10 cellular contexts compared by ENCODE assay signal in the genomic region with DNA sequence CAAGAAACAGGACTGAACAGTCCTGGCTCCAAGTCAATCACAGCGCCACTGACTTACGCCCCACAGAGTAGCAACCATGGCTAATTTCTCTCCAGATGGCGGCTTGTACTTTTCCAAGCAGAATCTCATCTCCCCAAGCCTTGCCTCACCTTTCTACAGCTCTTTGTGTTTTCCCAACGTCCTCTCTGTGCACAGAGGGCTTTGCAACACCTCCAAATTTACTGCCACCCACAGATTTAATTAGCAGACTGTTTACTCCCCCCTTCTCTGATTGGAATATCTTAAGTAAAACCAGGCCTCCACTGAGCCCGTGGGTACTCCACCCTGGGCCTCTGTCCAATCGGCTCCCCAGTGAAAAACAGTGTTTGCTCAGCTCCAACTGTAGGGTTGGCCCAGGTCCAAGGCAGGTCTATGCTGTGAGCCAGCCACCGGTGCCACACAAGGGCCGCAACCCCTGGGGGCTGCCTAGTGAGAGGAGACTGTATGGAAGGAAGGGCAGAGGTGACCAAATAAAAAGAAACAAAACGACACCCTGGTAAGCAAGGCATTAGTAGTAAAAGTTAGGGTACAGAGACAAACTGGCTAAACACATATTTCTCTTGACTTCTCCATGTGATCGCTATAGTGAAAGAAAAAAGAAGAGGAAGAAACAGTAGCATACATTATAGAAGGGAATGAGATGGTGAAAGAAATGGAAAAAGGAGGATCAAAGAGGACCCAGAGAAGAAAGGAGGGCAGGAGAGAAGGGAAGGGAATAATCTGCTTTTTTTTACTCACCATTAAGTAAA.
DNase-seq lines count a peak whose midpoint lies in the region; ATAC-seq, FAIRE-seq and TF ChIP-seq lines count a peak whose summit lies in the region.
"Had no signal": no experiment of that assay in that cellular context is flagged by ENCODE, and none has a peak within 500 bp of the region (broad histone marks: within the 10 kb centered on the region; RNA-seq: fewer than 3 reads in every experiment).

No MANE protein-coding gene starts in this region.

- H3K9me3 ChIP-seq in right lobe of liver: no peaks in the 10 kb centered on the region
- H3K9me3 ChIP-seq in HepG2 (ENCODE audit: low read length): no peaks in the 10 kb centered on the region

- no peaks in the 10 kb centered on the region for H3K27me3 Mint-ChIP-seq in stimulated activated naive B cell treated with anti-CD40 and anti-IgM and Interleukin-4, amounts not matched to agents 10 μg/mL and 1 μg/mL and 100 μg/mL, for 72 hours

- H3K4me3 ChIP-seq in right lobe of liver (no peak overlapping the region), HepG2 (replicated peaks in 1 of 3; ENCODE audit: insufficient read depth in 1 of 3, low read depth in 2 of 3, low read length in 3 of 3) (no peak overlapping the region), lower leg skin (ENCODE audit: low read depth, poor library complexity, severe bottlenecking) (no peak overlapping the region)
- H3K4me3 ChIP-seq: dorsolateral prefrontal cortex had no signal

- TF ChIP-seq POLR2A in right lobe of liver (IDR thresholded peaks at IDR 0.05) (no peak), HepG2 (IDR thresholded peaks at IDR 0.05; ENCODE audit: insufficient read depth in 1 of 2, low read depth in 2 of 2, low read length in 2 of 2) (no peak), lower leg skin (IDR thresholded peaks at IDR 0.05) (no peak)

- TF ChIP-seq EP300 in HepG2 (IDR thresholded peaks at IDR 0.05; ENCODE audit: low read depth in 2 of 2, low read length in 2 of 2) (no peak), HepG2 (CRISPR knock-in tag; IDR thresholded peaks at IDR 0.05; ENCODE audit: borderline replicate concordance) (no peak)

- H3K4me1 ChIP-seq in right lobe of liver (no peaks in the 10 kb centered on the region), HepG2 (ENCODE audit: insufficient read depth, low read length) (no peaks in the 10 kb centered on the region)

- no peaks in the 10 kb centered on the region for H3K9me3 Mint-ChIP-seq in stimulated activated naive B cell treated with anti-CD40 and anti-IgM and Interleukin-4, amounts not matched to agents 10 μg/mL and 1 μg/mL and 100 μg/mL, for 72 hours
- H3K9me3 Mint-ChIP-seq: T-helper 1 cell treated with Interleukin-12 subunit alpha and Interleukin-12 subunit beta and Interleukin-4 antibody, amounts not matched to agents 30 μg/mL and 1 μg/mL, for 36 hours had no signal

- no peaks in the 10 kb centered on the region for H3K4me1 Mint-ChIP-seq in stimulated activated naive B cell treated with anti-CD40 and anti-IgM and Interleukin-4, amounts not matched to agents 10 μg/mL and 1 μg/mL and 100 μg/mL, for 72 hours

- CTCF ChIA-PET in HepG2 (lab: Yijun Ruan, JAX; ENCODE audit: low intra/inter-chr PET ratio, low total read pairs): no interaction called here

- H3K27ac ChIP-seq in right lobe of liver (no peak overlapping the region), HepG2 (ENCODE audit: extremely low read length, insufficient read depth, low read length) (no peak overlapping the region)

- H3K79me2 ChIP-seq in HepG2 (ENCODE audit: insufficient read depth, low read length): no peaks in the 10 kb centered on the region

- no peak for TF ChIP-seq RAD21 in HepG2 (CRISPR knock-in tag; IDR thresholded peaks at IDR 0.05)

- ATAC-seq in right lobe of liver (peak in 3 of 4 donors; percentile 47 to 83 (median 54)), HepG2 (no peak), esophagus mucosa (peak; percentile 72), GM21423 (IDR thresholded peaks at IDR 0.05; ENCODE audit: unreplicated experiment) (no peak)
- ATAC-seq in stimulated activated naive B cell treated with anti-CD40 and anti-IgM and Interleukin-4, amounts not matched to agents 10 μg/mL and 1 μg/mL and 100 μg/mL, for 72 hours (replicated peaks): no peak

- H3K4me2 ChIP-seq in HepG2 (ENCODE audit: low read depth, low read length): no peak overlapping the region

- FAIRE-seq in HepG2 (lab: Jason Lieb, UNC) (no peak), urothelium cell line (lab: Jason Lieb, UNC) (peak; percentile 89)

- H3K36me3 Mint-ChIP-seq in stimulated activated naive B cell treated with anti-CD40 and anti-IgM and Interleukin-4, amounts not matched to agents 10 μg/mL and 1 μg/mL and 100 μg/mL, for 72 hours: no peaks in the 10 kb centered on the region

- no TSS peak for BruUV-seq in HepG2 (replicated peaks; lab: Mats Ljungman, UMichigan)

- intact Hi-C loops in right lobe of liver (cut with DNase I): no loop called here
- intact Hi-C loops in HepG2 (cut with micrococcal nuclease; ENCODE audit: unreplicated experiment): no loop called here
- intact Hi-C loops in lower leg skin (cut with DNase I; ENCODE audit: low total_unique reads): no loop called here

- TF ChIP-seq CTCF in right lobe of liver (IDR thresholded peaks at IDR 0.05) (no peak), HepG2 (CRISPR knock-in tag; IDR thresholded peaks at IDR 0.05) (no peak), lower leg skin (IDR thresholded peaks at IDR 0.05) (no peak)

- in situ Hi-C loops in HepG2 (cut with HindIII; ENCODE audit: extremely low pct_ligation_motif_present, low pct_unique_long_range_greater_than_20kb): no loop called here

- no peak overlapping the region for H3K4me3 Mint-ChIP-seq in stimulated activated naive B cell treated with anti-CD40 and anti-IgM and Interleukin-4, amounts not matched to agents 10 μg/mL and 1 μg/mL and 100 μg/mL, for 72 hours
- H3K4me3 Mint-ChIP-seq: T-helper 1 cell treated with Interleukin-12 subunit alpha and Interleukin-12 subunit beta and Interleukin-4 antibody, amounts not matched to agents 30 μg/mL and 1 μg/mL, for 36 hours had no signal

- peak; percentile 35 to 59 (median 50) for DNase-seq in right lobe of liver
- no peak for DNase-seq in HepG2 (ENCODE audit: low spot score)
- DNase-seq in NCI-H748 treated with DMSO at 0.1 percent for 48 hours (lab: John Stamatoyannopoulos, UW): peak; percentile 99
- no peak for DNase-seq in urothelium cell line (ENCODE audit: low spot score)
- DNase-seq in stimulated activated naive B cell treated with anti-CD40 and anti-IgM and Interleukin-4, amounts not matched to agents 10 μg/mL and 1 μg/mL and 100 μg/mL, for 72 hours: no peak
- DNase-seq in lower leg skin (ENCODE audit: low spot score in 2 of 2): no peak

- POLR2A ChIA-PET in HepG2 (lab: Yijun Ruan, JAX): no interaction called here

- 38% methylated on average over 8 of the region's 10 CpGs for WGBS in right lobe of liver (ENCODE audit: insufficient coverage, low coverage, low lambda C conversion rate, missing lambda C conversion rate)
- WGBS in HepG2 (ENCODE audit: low lambda C conversion rate): 29% methylated on average over 10 of the region's 10 CpGs
- WGBS in lower leg skin, 2 donors: 40 to 42% methylated on average over 10 of the region's 10 CpGs

- no peak overlapping the region for H3K9ac ChIP-seq in HepG2 (ENCODE audit: insufficient read depth, low read depth, low read length)

- no peaks in the 10 kb centered on the region for H3K36me3 ChIP-seq in right lobe of liver
- H3K36me3 ChIP-seq in HepG2 (replicated peaks in 1 of 2; ENCODE audit: control insufficient read depth in 1 of 2, insufficient read depth in 2 of 2, low read length in 2 of 2): no peaks in the 10 kb centered on the region

- H2AFZ ChIP-seq in HepG2 (ENCODE audit: low read length): no peak overlapping the region

- no peaks in the 10 kb centered on the region for H4K20me1 ChIP-seq in HepG2 (ENCODE audit: insufficient read depth, low read length)

- H3K27me3 ChIP-seq in right lobe of liver: no peaks in the 10 kb centered on the region
- H3K27me3 ChIP-seq in HepG2 (ENCODE audit: control insufficient read depth in 1 of 2, insufficient read depth in 2 of 2, low read length in 2 of 2): no peaks in the 10 kb centered on the region
- H3K27me3 ChIP-seq: dorsolateral prefrontal cortex had no signal

- H3K27ac Mint-ChIP-seq in stimulated activated naive B cell treated with anti-CD40 and anti-IgM and Interleukin-4, amounts not matched to agents 10 μg/mL and 1 μg/mL and 100 μg/mL, for 72 hours: no peak overlapping the region
- H3K27ac Mint-ChIP-seq: T-helper 1 cell treated with Interleukin-12 subunit alpha and Interleukin-12 subunit beta and Interleukin-4 antibody, amounts not matched to agents 30 μg/mL and 1 μg/mL, for 36 hours had no signal

TF ChIP-seq in HepG2, 621 proteins besides CTCF, POLR2A, EP300 and RAD21:
- no peak for TF ChIP-seq EEA1 (CRISPR knock-in tag; IDR thresholded peaks at IDR 0.05; ENCODE audit: borderline replicate concordance)
- TF ChIP-seq ZNF354B (CRISPR knock-in tag; IDR thresholded peaks at IDR 0.05): no peak
- TF ChIP-seq ZNF737 (CRISPR knock-in tag; IDR thresholded peaks at IDR 0.05; ENCODE audit: borderline replicate concordance): no peak
- no peak for TF ChIP-seq SIX1 (CRISPR knock-in tag; IDR thresholded peaks at IDR 0.05; ENCODE audit: borderline replicate concordance)
- no peak for TF ChIP-seq AGO2 (optimal IDR thresholded peaks at IDR 0.05; ENCODE audit: low read depth, low read length)
- TF ChIP-seq ATM (IDR thresholded peaks at IDR 0.05; ENCODE audit: borderline replicate concordance): no peak
- TF ChIP-seq TBX2 (CRISPR knock-in tag; IDR thresholded peaks at IDR 0.05; ENCODE audit: borderline replicate concordance): no peak
- TF ChIP-seq ZNF296 (CRISPR knock-in tag; conservative IDR thresholded peaks at IDR 0.05): no peak
- TF ChIP-seq, protein P1, sequence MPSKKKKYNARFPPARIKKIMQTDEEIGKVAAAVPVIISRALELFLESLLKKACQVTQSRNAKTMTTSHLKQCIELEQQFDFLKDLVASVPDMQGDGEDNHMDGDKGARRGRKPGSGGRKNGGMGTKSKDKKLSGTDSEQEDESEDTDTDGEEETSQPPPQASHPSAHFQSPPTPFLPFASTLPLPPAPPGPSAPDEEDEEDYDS (CRISPR knock-in tag; IDR thresholded peaks at IDR 0.05): no peak
- TF ChIP-seq ZFP1 (CRISPR knock-in tag; IDR thresholded peaks at IDR 0.05): no peak

Comparison
In these comparisons a context has a peak if more than half of its experiments do, and no peak if none do; other contexts are left out.
1. ATAC-seq: peak in right lobe of liver (3 of 4) and esophagus mucosa (single experiment); none in HepG2 (single experiment), GM21423 (single experiment) and stimulated activated naive B cell treated with anti-CD40 and anti-IgM and Interleukin-4, amounts not matched to agents 10 μg/mL and 1 μg/mL and 100 μg/mL, for 72 hours (0 of 2).
2. DNase-seq: peak in right lobe of liver (3 of 3) and NCI-H748 treated with DMSO at 0.1 percent for 48 hours (single experiment); none in HepG2 (single experiment), urothelium cell line (single experiment), stimulated activated naive B cell treated with anti-CD40 and anti-IgM and Interleukin-4, amounts not matched to agents 10 μg/mL and 1 μg/mL and 100 μg/mL, for 72 hours (single experiment) and lower leg skin (0 of 2).